13 cellular contexts compared by ENCODE assay signal in genomic region chr6:125807293-125807692, GRCh38. TPM values are rescaled to one million over a fixed set of nuclear protein-coding genes. Genes with fewer than 3 reads are reported as not detected.
DNase-seq lines count a peak whose midpoint lies in the region; ATAC-seq lines count a peak whose summit lies in the region.
"Had no signal": no experiment of that assay in that cellular context is flagged by ENCODE, and none has a peak within 500 bp of the region (broad histone marks: within the 10 kb centered on the region; RNA-seq: fewer than 3 reads in every experiment).

No MANE protein-coding gene starts in this region.

- H3K9me3 Mint-ChIP-seq in activated T-cell treated with anti-CD3 and anti-CD28 coated beads, Interleukin-2, amount 50 U/mL, for 24 hours, result no peaks in the 10 kb centered on the region
- no peaks in the 10 kb centered on the region for H3K9me3 Mint-ChIP-seq in stimulated activated effector memory CD8-positive, alpha-beta T cell treated with anti-CD3 and anti-CD28 coated beads, Interleukin-12 subunit alpha, Interleukin-12 subunit beta, amount 100 ng/mL, for 72 hours
- H3K9me3 Mint-ChIP-seq: dendritic cell treated with granulocyte-macrophage colony-stimulating factor and Interleukin-4, amounts not matched to agents 40 ng/mL and 50 ng/mL, for 4 days had no signal

- H3K27ac Mint-ChIP-seq in activated T-cell treated with anti-CD3 and anti-CD28 coated beads, Interleukin-2, amount 50 U/mL, for 24 hours, result peak overlapping the region; percentile 91
- peak overlapping the region; percentile 2 for H3K27ac Mint-ChIP-seq in stimulated activated effector memory CD8-positive, alpha-beta T cell treated with anti-CD3 and anti-CD28 coated beads, Interleukin-12 subunit alpha, Interleukin-12 subunit beta, amount 100 ng/mL, for 72 hours

- H3K27me3 Mint-ChIP-seq in activated T-cell treated with anti-CD3 and anti-CD28 coated beads, Interleukin-2, amount 50 U/mL, for 24 hours, result no peaks in the 10 kb centered on the region
- H3K27me3 Mint-ChIP-seq: dendritic cell treated with granulocyte-macrophage colony-stimulating factor and Interleukin-4, amounts not matched to agents 40 ng/mL and 50 ng/mL, for 4 days had no signal

- DNase-seq in activated T-cell treated with anti-CD3 and anti-CD28 coated beads, Interleukin-2, amount 50 U/mL, for 24 hours, result no peak
- no peak for DNase-seq in activated T-cell treated with anti-CD3 and anti-CD28 coated beads, Interleukin-2, amount 50 U/mL, for 48 hours
- no peak for DNase-seq in stimulated activated effector memory CD8-positive, alpha-beta T cell treated with anti-CD3 and anti-CD28 coated beads, Interleukin-12 subunit alpha, Interleukin-12 subunit beta, amount 100 ng/mL, for 72 hours (ENCODE audit: low spot score in 2 of 2)
- DNase-seq in occipital lobe (lab: John Stamatoyannopoulos, UW), result no peak
- DNase-seq in head of caudate nucleus, result no peak
- no peak for DNase-seq in mesenteric fat pad (ENCODE audit: low spot score)
- DNase-seq: ACHN; activated effector memory CD4-positive, alpha-beta T cell treated with anti-CD3 and anti-CD28 coated beads, Interleukin-2, amount 50 U/mL, for 16 hours; NCI-H1417; T1000 had no signal

- peaks cover 56% of the 10 kb centered on the region for H3K36me3 Mint-ChIP-seq in activated T-cell treated with anti-CD3 and anti-CD28 coated beads, Interleukin-2, amount 50 U/mL, for 24 hours (ENCODE audit: low read depth)
- H3K36me3 Mint-ChIP-seq in stimulated activated effector memory CD8-positive, alpha-beta T cell treated with anti-CD3 and anti-CD28 coated beads, Interleukin-12 subunit alpha, Interleukin-12 subunit beta, amount 100 ng/mL, for 72 hours, result peaks cover 14% of the 10 kb centered on the region

- intact Hi-C loops in head of caudate nucleus (cut with DNase I), result no loop called here

- peak overlapping the region; percentile 15 for H3K4me3 Mint-ChIP-seq in activated T-cell treated with anti-CD3 and anti-CD28 coated beads, Interleukin-2, amount 50 U/mL, for 24 hours
- peak overlapping the region; percentile 26 for H3K4me3 Mint-ChIP-seq in stimulated activated effector memory CD8-positive, alpha-beta T cell treated with anti-CD3 and anti-CD28 coated beads, Interleukin-12 subunit alpha, Interleukin-12 subunit beta, amount 100 ng/mL, for 72 hours
- H3K4me3 Mint-ChIP-seq: dendritic cell treated with granulocyte-macrophage colony-stimulating factor and Interleukin-4, amounts not matched to agents 40 ng/mL and 50 ng/mL, for 4 days had no signal

- peak; percentile 40 for ATAC-seq in HG02571 (IDR thresholded peaks at IDR 0.05; ENCODE audit: unreplicated experiment)
- peak; percentile 29 for ATAC-seq in HG03457 (IDR thresholded peaks at IDR 0.05; ENCODE audit: unreplicated experiment)
- ATAC-seq in stimulated activated effector memory CD8-positive, alpha-beta T cell treated with anti-CD3 and anti-CD28 coated beads, Interleukin-12 subunit alpha, Interleukin-12 subunit beta, amount 100 ng/mL, for 72 hours, result peak; percentile 82

- peaks cover 89% of the 10 kb centered on the region for H3K4me1 Mint-ChIP-seq in activated T-cell treated with anti-CD3 and anti-CD28 coated beads, Interleukin-2, amount 50 U/mL, for 24 hours (ENCODE audit: low read depth)
- H3K4me1 Mint-ChIP-seq in stimulated activated effector memory CD8-positive, alpha-beta T cell treated with anti-CD3 and anti-CD28 coated beads, Interleukin-12 subunit alpha, Interleukin-12 subunit beta, amount 100 ng/mL, for 72 hours, result peaks cover 73% of the 10 kb centered on the region

RNA-seq across cellular contexts. Expression of gene NCOA7, which starts 16.5 kb away (rescaled TPM):
- total RNA-seq in occipital lobe (33.5 TPM), mesenteric fat pad (87.4 TPM)

RNA-seq across cellular contexts. Expression of gene HEY2, which starts 57.9 kb away (rescaled TPM):
- total RNA-seq in occipital lobe (0.62 TPM), mesenteric fat pad (1.3 TPM)

Comparison
In these comparisons a context has a peak if more than half of its experiments do, and no peak if none do; other contexts are left out.
1. ATAC-seq: peak in every context shown above with its lines; median percentile 82 in stimulated activated effector memory CD8-positive, alpha-beta T cell treated with anti-CD3 and anti-CD28 coated beads, Interleukin-12 subunit alpha, Interleukin-12 subunit beta, amount 100 ng/mL, for 72 hours; 40 in HG02571; 29 in HG03457.